In genomic region chr17:3951003-3951402, GRCh38 we compare ENCODE assay signal across 22 cellular contexts. TPM values are rescaled to one million over a fixed set of nuclear protein-coding genes. Genes with fewer than 3 reads are reported as not detected.
DNase-seq lines count a peak whose midpoint lies in the region; ATAC-seq, FAIRE-seq and TF ChIP-seq lines count a peak whose summit lies in the region.
"Had no signal": no experiment of that assay in that cellular context is flagged by ENCODE, and none has a peak within 500 bp of the region (broad histone marks: within the 10 kb centered on the region; RNA-seq: fewer than 3 reads in every experiment).

No MANE protein-coding gene starts in this region.

- POLR2A ChIA-PET in A549 (lab: Yijun Ruan, JAX) (no interaction called here), HEK293 (lab: Yijun Ruan, JAX) (no interaction called here), K562 (lab: Yijun Ruan, JAX) (interaction anchor here (6.9 kb wide), 1 partner anchor 9 kb away, joined by 40 read pairs; no protein-coding TSS in a partner anchor)

- FAIRE-seq in A549 (lab: Jason Lieb, UNC) (no peak), K562 (lab: Jason Lieb, UNC) (no peak)
- FAIRE-seq: A204.1, D721Med, G401.6, GM12891, GM19239 had no signal

- TF ChIP-seq POLR2A in A549 (IDR thresholded peaks at IDR 0.05; ENCODE audit: low read length) (no peak), K562 (conservative IDR thresholded peaks at IDR 0.05) (no peak)

- no peak overlapping the region for H2BK120ac ChIP-seq in neuronal stem cell (ENCODE audit: low read depth, low read length)

- no peak overlapping the region for H3K4ac ChIP-seq in neuronal stem cell (ENCODE audit: low read length)

- H4K20me1 ChIP-seq in K562 (replicated peaks; ENCODE audit: control insufficient read depth, insufficient read depth, low read length): no peaks in the 10 kb centered on the region

- no peak for TF ChIP-seq CTCF in A549 (IDR thresholded peaks at IDR 0.05)
- TF ChIP-seq CTCF in HEK293 (tag by site-specific recombination; IDR thresholded peaks at IDR 0.05): no peak
- no peak for TF ChIP-seq CTCF in K562 (IDR thresholded peaks at IDR 0.05 in 2 of 3, conservative IDR thresholded peaks at IDR 0.05 in 1 of 3; ENCODE audit: insufficient read depth in 2 of 3, low read depth in 1 of 3, low read length in 3 of 3)

- no peak overlapping the region for H3K14ac ChIP-seq in neuronal stem cell (ENCODE audit: low read length)

- H3K27me3 ChIP-seq in K562 (ENCODE audit: control insufficient read depth in 2 of 2, insufficient read depth in 2 of 2, low read length in 2 of 2): no peaks in the 10 kb centered on the region
- peaks cover 0 to 17% (median 0%) of the 10 kb centered on the region in 3 experiments for H3K27me3 ChIP-seq in neuronal stem cell (ENCODE audit: control insufficient read depth in 3 of 3, insufficient read depth in 3 of 3, low read depth in 1 of 3, low read length in 3 of 3)
- H3K27me3 ChIP-seq: BLaER1 treated with 17β-estradiol and CSF1 and Interleukin-3, amounts not matched to agents 10 nM and 100 nM had no signal

- BruUV-seq in K562 (replicated peaks; lab: Mats Ljungman, UMichigan): no TSS peak

- H2AK5ac ChIP-seq in neuronal stem cell (ENCODE audit: low read depth, low read length): no peak overlapping the region

- TF ChIP-seq EP300 in A549 (IDR thresholded peaks at IDR 0.05): no peak
- TF ChIP-seq EP300 in K562 (IDR thresholded peaks at IDR 0.05; ENCODE audit: low read length): no peak

- ATAC-seq in A549: no peak
- no peak for ATAC-seq in K562
- ATAC-seq in HG02642 (IDR thresholded peaks at IDR 0.05; ENCODE audit: poor library complexity, unreplicated experiment): no peak
- ATAC-seq: CD8-positive, alpha-beta T cell had no signal

- H3K79me1 ChIP-seq in neuronal stem cell (ENCODE audit: low read depth, low read length): no peaks in the 10 kb centered on the region

- no peak overlapping the region for H3K18ac ChIP-seq in neuronal stem cell (ENCODE audit: low read length)

- H3K27ac ChIP-seq in A549 (no peak overlapping the region), HEK293 (ENCODE audit: extremely low read depth, low read depth, low read length) (no peak overlapping the region), K562 (ENCODE audit: extremely low read depth, low read depth, low read length) (no peak overlapping the region), neuronal stem cell (replicated peaks; ENCODE audit: low read length) (no peak overlapping the region)
- H3K27ac ChIP-seq: BLaER1 treated with 17β-estradiol and CSF1 and Interleukin-3, amounts not matched to agents 10 nM and 100 nM; C4-2B had no signal

- no peak for DNase-seq in A549 (ENCODE audit: low read depth in 1 of 2, low spot score in 1 of 2)
- no peak for DNase-seq in K562 (ENCODE audit: extremely low read depth in 1 of 4, low spot score in 3 of 4)
- no peak for DNase-seq in neuronal stem cell (ENCODE audit: low spot score)
- no peak for DNase-seq in NCI-H2227 treated with DMSO at 0.1 percent for 48 hours (lab: John Stamatoyannopoulos, UW)
- DNase-seq in NCI-H1092 treated with DMSO at 0.1 percent for 48 hours (lab: John Stamatoyannopoulos, UW): no peak
- DNase-seq: 8988T; AML-193; Caco-2; Calu3; CD4-positive, alpha-beta T cell; CD8-positive, alpha-beta T cell; DMS79 treated with DMSO at 0.1 percent for 48 hours; GF-D8 had no signal

- no peak for TF ChIP-seq RAD21 in A549 (conservative IDR thresholded peaks at IDR 0.05 in 1 of 2, IDR thresholded peaks at IDR 0.05 in 1 of 2)
- TF ChIP-seq RAD21 in K562 (CRISPR knock-in tag; conservative IDR thresholded peaks at IDR 0.05 in 1 of 2, IDR thresholded peaks at IDR 0.05 in 1 of 2): no peak

- no peaks in the 10 kb centered on the region for H3K9me3 ChIP-seq in A549
- H3K9me3 ChIP-seq in HEK293 (ENCODE audit: control insufficient read depth, insufficient read depth, low read depth, low read length): no peaks in the 10 kb centered on the region
- H3K9me3 ChIP-seq in K562 (replicated peaks; ENCODE audit: control insufficient read depth, insufficient read depth, low read depth, low read length): no peaks in the 10 kb centered on the region
- H3K9me3 ChIP-seq in neuronal stem cell (replicated peaks in 1 of 2; ENCODE audit: control insufficient read depth in 2 of 2, insufficient read depth in 1 of 2, low read depth in 1 of 2, low read length in 2 of 2): no peaks in the 10 kb centered on the region
- H3K9me3 ChIP-seq: BLaER1 treated with 17β-estradiol and CSF1 and Interleukin-3, amounts not matched to agents 10 nM and 100 nM; Caco-2 had no signal

- no peak overlapping the region for H2BK5ac ChIP-seq in neuronal stem cell (ENCODE audit: low read length)

- no peak overlapping the region for H2AFZ ChIP-seq in K562 (ENCODE audit: low read depth, low read length)
- H2AFZ ChIP-seq in neuronal stem cell (ENCODE audit: low read length): no peak overlapping the region

- H2BK12ac ChIP-seq in neuronal stem cell (ENCODE audit: low read length): no peak overlapping the region

- CTCF ChIA-PET in A549 (lab: Yijun Ruan, JAX): interaction anchor here (1.8 to 6.7 kb wide), 3 partner anchors 13 to 36 kb away, joined by 4 to 30 read pairs (median 29); partner anchors contain the start of genes ATP2A3 and P2RX1
- CTCF ChIA-PET in HEK293 (lab: Yijun Ruan, JAX): interaction anchor here (0.6 kb wide), 1 partner anchor 59 kb away, joined by 4 read pairs; no protein-coding TSS in a partner anchor
- CTCF ChIA-PET in K562 (lab: Yijun Ruan, JAX; ENCODE audit: low intra/inter-chr PET ratio): no interaction called here

- intact Hi-C loops in K562 (cut with micrococcal nuclease): no loop called here

- H4K91ac ChIP-seq in neuronal stem cell (ENCODE audit: low read depth, low read length, poor library complexity): no peak overlapping the region

- H3K79me2 ChIP-seq in K562 (ENCODE audit: control insufficient read depth, insufficient read depth, low read length): peaks cover under 1% of the 10 kb centered on the region; the same call in 1 of the 3 replicates

- H3K4me2 ChIP-seq in A549 (no peak overlapping the region), K562 (ENCODE audit: insufficient read depth, low read length) (no peak overlapping the region), neuronal stem cell (ENCODE audit: insufficient read depth, low read length, poor library complexity, severe bottlenecking) (no peak overlapping the region)
- H3K4me2 ChIP-seq: BLaER1 treated with 17β-estradiol and CSF1 and Interleukin-3, amounts not matched to agents 10 nM and 100 nM had no signal

- peak overlapping the region; percentile 71 for H2BK15ac ChIP-seq in neuronal stem cell (ENCODE audit: low read length)

- H3K36me3 ChIP-seq in HEK293 (ENCODE audit: control insufficient read depth in 2 of 2, insufficient read depth in 1 of 2, low read length in 2 of 2) (no peaks in the 10 kb centered on the region), K562 (ENCODE audit: control insufficient read depth, insufficient read depth, low read length) (peaks cover 36% of the 10 kb centered on the region; the same call in 2 of the 3 replicates), neuronal stem cell (replicated peaks in 1 of 2; ENCODE audit: control insufficient read depth in 2 of 2, insufficient read depth in 2 of 2, low read length in 2 of 2) (no peaks in the 10 kb centered on the region)

- H3K9me1 ChIP-seq in K562 (ENCODE audit: control insufficient read depth, insufficient read depth, low read length): no peaks in the 10 kb centered on the region

- H3K4me3 ChIP-seq in A549: no peak overlapping the region
- H3K4me3 ChIP-seq in HEK293 (ENCODE audit: low read depth, low read length): no peak overlapping the region
- H3K4me3 ChIP-seq in K562: no peak overlapping the region
- H3K4me3 ChIP-seq in neuronal stem cell (ENCODE audit: low read length in 2 of 2): no peak overlapping the region
- H3K4me3 ChIP-seq: BLaER1 treated with 17β-estradiol and CSF1 and Interleukin-3, amounts not matched to agents 10 nM and 100 nM had no signal

- H4K8ac ChIP-seq in neuronal stem cell (ENCODE audit: low read depth, low read length): no peak overlapping the region

- no peak overlapping the region for H3K23ac ChIP-seq in neuronal stem cell (ENCODE audit: low read depth, low read length, poor library complexity)

- H3K9ac ChIP-seq in K562 (ENCODE audit: insufficient read depth in 1 of 2, low read depth in 2 of 2, low read length in 2 of 2) (no peak overlapping the region), neuronal stem cell (ENCODE audit: low read depth, low read length, poor library complexity) (no peak overlapping the region)
- H3K9ac ChIP-seq: BLaER1 treated with 17β-estradiol and CSF1 and Interleukin-3, amounts not matched to agents 10 nM and 100 nM had no signal

- H3K4me1 ChIP-seq in A549 (no peaks in the 10 kb centered on the region), HEK293 (ENCODE audit: control insufficient read depth, insufficient read depth, low read length) (no peaks in the 10 kb centered on the region), K562 (replicated peaks in 1 of 2; ENCODE audit: control insufficient read depth in 2 of 2, insufficient read depth in 2 of 2, low read length in 2 of 2) (peaks cover 4 to 32% of the 10 kb centered on the region in 2 experiments; a peak in 4 of 5 replicates), neuronal stem cell (ENCODE audit: control insufficient read depth in 2 of 2, insufficient read depth in 1 of 2, low read depth in 1 of 2, low read length in 2 of 2) (peaks cover 0 to 5% of the 10 kb centered on the region in 2 donors)
- H3K4me1 ChIP-seq: Caco-2 had no signal

- 94% methylated on average over 17 of the region's 17 CpGs for WGBS in A549 (ENCODE audit: missing lambda C conversion rate)
- WGBS in K562 (ENCODE audit: insufficient coverage, low coverage, missing lambda C conversion rate): 89% methylated on average over 13 of the region's 17 CpGs
- no CpG with 5 or more reads among the region's 17 CpGs for WGBS in neuronal stem cell (ENCODE audit: extremely low coverage in 2 of 2, insufficient read length in 2 of 2, insufficient replicate concordance in 1 of 2), 2 donors

- in situ Hi-C loops in K562 (cut with MboI): no loop called here

RNA-seq across cellular contexts. Expression of gene ATP2A3, which starts 13.2 kb away (rescaled TPM):
- polyA plus RNA-seq in A549 (2011; rRNA removed) (5.5 and 6.3 TPM in 2 replicates), A549 (2017; fragmentation: RNase III; extraction: RNeasy Plus Mini Kit Qiagen cat#74134 plus additional on column Dnase treatment) (2.5 to 4.1 TPM (median 3.1 TPM) in 3 replicates), K562 (2011; rRNA removed) (42.6 and 65.4 TPM in 2 replicates), K562 (2014; fragmentation: Illumina TruSeq; extraction: Trizol) (31.3 and 65.0 TPM in 2 replicates), K562 (2014; fragmentation: Nextera tagmentation; extraction: Ambion mirVana) (under 1 TPM; 0.65 to 0.66 TPM), K562 (2014; rRNA removed) (54.5 and 66.9 TPM in 2 replicates)
- polyA plus RNA-seq in A549 (2012; cell fraction: cytosol; rRNA removed): 4.0 and 5.4 TPM in 2 replicates
- polyA plus RNA-seq in A549 (2012; cell fraction: nucleus; rRNA removed): 14.8 and 16.2 TPM in 2 replicates
- polyA minus RNA-seq in A549 (2011; rRNA and poly(A)+ RNA removed): 5.7 and 7.4 TPM in 2 replicates
- total RNA-seq in K562 (2011; cell fraction: chromatin; rRNA removed; ENCODE audit: low replicate concordance): 198 and 586 TPM in 2 replicates
- total RNA-seq in K562 (2011; cell fraction: nucleolus; rRNA removed): 353 and 436 TPM in 2 replicates
- total RNA-seq in K562 (2011; cell fraction: nucleoplasm; rRNA removed): 289 and 326 TPM in 2 replicates
- total RNA-seq in K562 (2014; rRNA removed) (41.2 and 50.7 TPM in 2 replicates), K562 (2014; rRNA removed; fragmentation: Illumina TruSeq; extraction: Trizol) (9.0 and 9.2 TPM in 2 replicates), K562 (2015; rRNA removed; fragmentation: Illumina TruSeq; extraction: Trizol) (16.9 TPM in 2 replicates), K562 (2021) (79.7 and 103 TPM in 2 replicates)
- 45.9 and 88.8 TPM in 2 replicates for polyA plus RNA-seq in K562 (2011; cell fraction: cytosol; rRNA removed)
- polyA plus RNA-seq in K562 (2011; cell fraction: nucleus; rRNA removed): 230 and 368 TPM in 2 replicates
- 77.5 and 466 TPM in 2 replicates for polyA plus RNA-seq in K562 (2012)
- polyA minus RNA-seq in K562 (2011; rRNA and poly(A)+ RNA removed): 33.8 and 63.1 TPM in 2 replicates
- 71.3 and 83.9 TPM in 2 replicates for polyA minus RNA-seq in K562 (2011; cell fraction: cytosol; rRNA and poly(A)+ RNA removed)
- 85.0 and 89.2 TPM in 2 replicates for polyA minus RNA-seq in K562 (2011; cell fraction: nucleus; rRNA and poly(A)+ RNA removed)
- 1.7 TPM for polyA plus RNA-seq in neuronal stem cell (2013, experiment 1 of 2)
- polyA plus RNA-seq in neuronal stem cell (2013, experiment 2 of 2): 2.6 TPM

RNA-seq across cellular contexts. Expression of gene P2RX1, which starts 34.7 kb away (rescaled TPM):
- polyA plus RNA-seq in A549 (2011; rRNA removed) (0.03 and 0.05 TPM in 2 replicates), A549 (2017; fragmentation: RNase III; extraction: RNeasy Plus Mini Kit Qiagen cat#74134 plus additional on column Dnase treatment) (0.09 to 0.13 TPM in 2 of 3 replicates, not detected in the other), K562 (2011; rRNA removed) (12.2 and 13.6 TPM in 2 replicates), K562 (2014; fragmentation: Illumina TruSeq; extraction: Trizol) (10.3 and 17.6 TPM in 2 replicates), K562 (2014; fragmentation: Nextera tagmentation; extraction: Ambion mirVana) (under 1 TPM; 0.27 to 0.66 TPM), K562 (2014; rRNA removed) (18.4 and 18.8 TPM in 2 replicates)
- 0.03 and 0.04 TPM in 2 replicates for polyA plus RNA-seq in A549 (2012; cell fraction: cytosol; rRNA removed)
- 0.17 and 0.37 TPM in 2 replicates for polyA plus RNA-seq in A549 (2012; cell fraction: nucleus; rRNA removed)
- polyA minus RNA-seq in A549 (2011; rRNA and poly(A)+ RNA removed): 0.10 and 0.21 TPM in 2 replicates
- total RNA-seq in K562 (2011; cell fraction: chromatin; rRNA removed; ENCODE audit: low replicate concordance): 21.9 and 70.4 TPM in 2 replicates
- total RNA-seq in K562 (2011; cell fraction: nucleolus; rRNA removed): 38.4 and 45.2 TPM in 2 replicates
- total RNA-seq in K562 (2011; cell fraction: nucleoplasm; rRNA removed): 27.3 and 30.9 TPM in 2 replicates
- total RNA-seq in K562 (2014; rRNA removed) (13.3 and 16.0 TPM in 2 replicates), K562 (2014; rRNA removed; fragmentation: Illumina TruSeq; extraction: Trizol) (4.9 and 6.8 TPM in 2 replicates), K562 (2015; rRNA removed; fragmentation: Illumina TruSeq; extraction: Trizol) (8.1 and 9.6 TPM in 2 replicates), K562 (2021) (15.3 and 20.3 TPM in 2 replicates)
- polyA plus RNA-seq in K562 (2011; cell fraction: cytosol; rRNA removed): 10.0 and 27.5 TPM in 2 replicates
- 41.2 and 64.7 TPM in 2 replicates for polyA plus RNA-seq in K562 (2011; cell fraction: nucleus; rRNA removed)
- 18.2 and 106 TPM in 2 replicates for polyA plus RNA-seq in K562 (2012)
- 4.3 and 7.9 TPM in 2 replicates for polyA minus RNA-seq in K562 (2011; rRNA and poly(A)+ RNA removed)
- polyA minus RNA-seq in K562 (2011; cell fraction: cytosol; rRNA and poly(A)+ RNA removed): 3.7 and 7.2 TPM in 2 replicates
- polyA minus RNA-seq in K562 (2011; cell fraction: nucleus; rRNA and poly(A)+ RNA removed): 12.2 and 18.7 TPM in 2 replicates
- polyA plus RNA-seq in neuronal stem cell (2013, experiment 1 of 2): not detected
- not detected for polyA plus RNA-seq in neuronal stem cell (2013, experiment 2 of 2)
- total RNA-seq: Calu3 had no signal

RNA-seq across cellular contexts. Expression of gene CAMKK1, which starts 58.1 kb away (rescaled TPM):
- 6.9 and 7.7 TPM in 2 replicates for polyA plus RNA-seq in A549 (2011; rRNA removed)
- polyA plus RNA-seq in A549 (2012; cell fraction: cytosol; rRNA removed): 17.0 and 21.1 TPM in 2 replicates
- 44.0 and 47.1 TPM in 2 replicates for polyA plus RNA-seq in A549 (2012; cell fraction: nucleus; rRNA removed)
- polyA plus RNA-seq in A549 (2017; fragmentation: RNase III; extraction: RNeasy Plus Mini Kit Qiagen cat#74134 plus additional on column Dnase treatment): 12.6 to 15.3 TPM (median 14.8 TPM) in 3 replicates
- polyA minus RNA-seq in A549 (2011; rRNA and poly(A)+ RNA removed): 10.2 and 11.8 TPM in 2 replicates
- 11.8 and 29.1 TPM in 2 replicates for total RNA-seq in K562 (2011; cell fraction: chromatin; rRNA removed; ENCODE audit: low replicate concordance)
- total RNA-seq in K562 (2011; cell fraction: nucleolus; rRNA removed): 17.0 TPM in 2 replicates
- total RNA-seq in K562 (2011; cell fraction: nucleoplasm; rRNA removed): 12.7 and 13.1 TPM in 2 replicates
- total RNA-seq in K562 (2014; rRNA removed): 4.9 and 6.2 TPM in 2 replicates
- 1.7 and 2.2 TPM in 2 replicates for total RNA-seq in K562 (2014; rRNA removed; fragmentation: Illumina TruSeq; extraction: Trizol)
- 4.4 and 4.5 TPM in 2 replicates for total RNA-seq in K562 (2015; rRNA removed; fragmentation: Illumina TruSeq; extraction: Trizol)
- total RNA-seq in K562 (2021): 6.7 and 7.5 TPM in 2 replicates
- polyA plus RNA-seq in K562 (2011; rRNA removed): 5.7 and 6.5 TPM in 2 replicates
- 5.0 and 7.4 TPM in 2 replicates for polyA plus RNA-seq in K562 (2011; cell fraction: cytosol; rRNA removed)
- polyA plus RNA-seq in K562 (2011; cell fraction: nucleus; rRNA removed): 17.5 and 25.4 TPM in 2 replicates
- polyA plus RNA-seq in K562 (2012): 4.1 and 4.9 TPM in 2 replicates
- polyA plus RNA-seq in K562 (2014; fragmentation: Illumina TruSeq; extraction: Trizol): 5.1 and 6.5 TPM in 2 replicates
- under 1 TPM; 0.34 to 0.59 TPM for polyA plus RNA-seq in K562 (2014; fragmentation: Nextera tagmentation; extraction: Ambion mirVana)
- polyA plus RNA-seq in K562 (2014; rRNA removed): 6.1 and 7.4 TPM in 2 replicates
- polyA minus RNA-seq in K562 (2011; rRNA and poly(A)+ RNA removed): 3.5 and 4.8 TPM in 2 replicates
- 3.2 and 4.5 TPM in 2 replicates for polyA minus RNA-seq in K562 (2011; cell fraction: cytosol; rRNA and poly(A)+ RNA removed)
- 7.5 and 8.2 TPM in 2 replicates for polyA minus RNA-seq in K562 (2011; cell fraction: nucleus; rRNA and poly(A)+ RNA removed)
- polyA plus RNA-seq in neuronal stem cell (2013, experiment 1 of 2): 4.8 TPM
- polyA plus RNA-seq in neuronal stem cell (2013, experiment 2 of 2): 5.0 TPM
